ENCODE assay signal across 14 cellular contexts in the genomic region with DNA sequence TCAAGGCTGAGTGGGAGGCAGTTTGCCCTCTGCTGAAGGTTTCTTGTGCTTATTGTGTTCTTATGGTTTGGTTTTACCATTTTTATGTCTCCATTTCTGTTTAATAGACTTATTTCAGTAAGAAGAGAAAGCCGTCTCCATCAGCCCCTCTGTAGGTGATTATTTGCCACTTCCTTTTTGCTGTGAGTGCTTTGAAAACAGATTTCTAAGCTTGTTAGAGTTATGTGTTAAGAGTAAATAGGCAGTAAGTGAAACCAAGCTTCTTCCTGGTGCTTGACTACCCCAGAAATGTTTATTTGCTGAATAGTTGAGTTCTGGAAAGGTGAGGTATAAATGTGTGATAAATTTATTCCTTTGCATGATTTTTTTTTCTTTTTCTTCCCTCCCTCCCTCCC.
DNase-seq lines count a peak whose midpoint lies in the region; ATAC-seq and TF ChIP-seq lines count a peak whose summit lies in the region.
"Had no signal": no experiment of that assay in that cellular context is flagged by ENCODE, and none has a peak within 500 bp of the region (broad histone marks: within the 10 kb centered on the region; RNA-seq: fewer than 3 reads in every experiment).

No MANE protein-coding gene starts in this region.

- H3K4me1 ChIP-seq in A673 (ENCODE audit: insufficient read depth, low read length, poor library complexity, severe bottlenecking): peaks cover 67% of the 10 kb centered on the region
- peaks cover 63% of the 10 kb centered on the region for H3K4me1 ChIP-seq in GM23248 (ENCODE audit: insufficient read depth)

- H3K36me3 ChIP-seq in A673 (ENCODE audit: insufficient read depth, low read length, poor library complexity, severe bottlenecking): no peaks in the 10 kb centered on the region
- H3K36me3 ChIP-seq in GM23248 (ENCODE audit: low read depth): no peaks in the 10 kb centered on the region
- H3K36me3 ChIP-seq: gastrocnemius medialis had no signal

- H3K36me3 Mint-ChIP-seq in activated naive CD8-positive, alpha-beta T cell treated with anti-CD3 and anti-CD28 coated beads, Interleukin-2, amount 10 ng/mL, durations not matched to agents 7 days and 5 days: no peaks in the 10 kb centered on the region
- no peaks in the 10 kb centered on the region for H3K36me3 Mint-ChIP-seq in naive thymus-derived CD8-positive, alpha-beta T cell

- H3K27ac ChIP-seq in A673 (ENCODE audit: low read depth, low read length, poor library complexity, severe bottlenecking): peak overlapping the region; percentile 76
- peak overlapping the region; percentile 75 for H3K27ac ChIP-seq in GM23248
- H3K27ac ChIP-seq: gastrocnemius medialis had no signal

- H3K4me1 Mint-ChIP-seq in activated naive CD8-positive, alpha-beta T cell treated with anti-CD3 and anti-CD28 coated beads, Interleukin-2, amount 10 ng/mL, durations not matched to agents 7 days and 5 days: peaks cover 25% of the 10 kb centered on the region
- H3K4me1 Mint-ChIP-seq in naive thymus-derived CD8-positive, alpha-beta T cell: peaks cover 29 to 67% (median 60%) of the 10 kb centered on the region in 4 donors

- no peaks in the 10 kb centered on the region for H3K27me3 Mint-ChIP-seq in activated naive CD8-positive, alpha-beta T cell treated with anti-CD3 and anti-CD28 coated beads, Interleukin-2, amount 10 ng/mL, durations not matched to agents 7 days and 5 days
- no peaks in the 10 kb centered on the region for H3K27me3 Mint-ChIP-seq in naive thymus-derived CD8-positive, alpha-beta T cell

- no peak for ATAC-seq in activated naive CD8-positive, alpha-beta T cell treated with anti-CD3 and anti-CD28 coated beads, Interleukin-2, amount 10 ng/mL, durations not matched to agents 7 days and 5 days (ENCODE audit: low read depth)
- ATAC-seq in naive thymus-derived CD8-positive, alpha-beta T cell: peak in 1 of 2 donors; percentile 42
- ATAC-seq in GM21786 (IDR thresholded peaks at IDR 0.05; ENCODE audit: unreplicated experiment) (no peak), GM21360 (IDR thresholded peaks at IDR 0.05; ENCODE audit: unreplicated experiment) (no peak), HG03439 (IDR thresholded peaks at IDR 0.05; ENCODE audit: unreplicated experiment) (no peak)
- ATAC-seq: gastrocnemius medialis had no signal

- intact Hi-C loops in A673 (cut with micrococcal nuclease; ENCODE audit: unreplicated experiment): no loop called here

- H2AFZ ChIP-seq in GM23248: no peak overlapping the region; the same call in none of the 2 replicates

- H3F3A ChIP-seq in GM23248 (ENCODE audit: insufficient read depth): peaks cover 80% of the 10 kb centered on the region

- H3K9me2 ChIP-seq in GM23248 (ENCODE audit: insufficient read depth): no peaks in the 10 kb centered on the region

- H3K9ac ChIP-seq in GM23248: peak overlapping the region; percentile 55

- H3K9me3 ChIP-seq in A673 (ENCODE audit: low read depth, low read length, poor library complexity, severe bottlenecking) (no peaks in the 10 kb centered on the region), GM23248 (ENCODE audit: low read depth) (no peaks in the 10 kb centered on the region)
- H3K9me3 ChIP-seq: gastrocnemius medialis had no signal

- H3K4me2 ChIP-seq in GM23248 (ENCODE audit: unreplicated experiment): peak overlapping the region; percentile 70

- H3K4me3 ChIP-seq in A673 (ENCODE audit: low read depth, low read length, poor library complexity, severe bottlenecking): peak overlapping the region; percentile 11
- H3K4me3 ChIP-seq in GM23248: peak overlapping the region; percentile 39
- H3K4me3 ChIP-seq: gastrocnemius medialis had no signal

- H4K20me1 ChIP-seq in GM23248 (ENCODE audit: insufficient read depth): no peaks in the 10 kb centered on the region

- peak overlapping the region; percentile 29 for H3K27ac Mint-ChIP-seq in activated naive CD8-positive, alpha-beta T cell treated with anti-CD3 and anti-CD28 coated beads, Interleukin-2, amount 10 ng/mL, durations not matched to agents 7 days and 5 days
- H3K27ac Mint-ChIP-seq in naive thymus-derived CD8-positive, alpha-beta T cell: peak overlapping the region in 8 of 10 donors; percentile 19 to 81 (median 68)

- DNase-seq in A673 (ENCODE audit: low spot score): peak; percentile 41
- DNase-seq in GM23248: no peak
- DNase-seq in activated naive CD8-positive, alpha-beta T cell treated with anti-CD3 and anti-CD28 coated beads, Interleukin-2, amount 10 ng/mL, durations not matched to agents 7 days and 5 days: no peak
- peak in 1 of 10 donors; percentile 25 for DNase-seq in naive thymus-derived CD8-positive, alpha-beta T cell
- no peak for DNase-seq in UCSD-AML1 (lab: John Stamatoyannopoulos, UW; ENCODE audit: unreplicated experiment)
- DNase-seq: effector CD8-positive, alpha-beta T cell; gastrocnemius medialis; NCI-H1436 treated with DMSO at 0.1 percent for 48 hours; NCI-H510A; RPMI8226; stimulated activated CD4-positive, alpha-beta T cell treated with anti-CD3 and anti-CD28 coated beads, Interleukin-2, amount 100 ng/mL, for 24 hours had no signal

- in situ Hi-C loops in GM23248 (cut with MboI): no loop called here

- no peaks in the 10 kb centered on the region for H3K27me3 ChIP-seq in A673 (replicated peaks; ENCODE audit: insufficient read depth, low read depth, low read length, poor library complexity)
- no peaks in the 10 kb centered on the region for H3K27me3 ChIP-seq in GM23248 (replicated peaks; ENCODE audit: insufficient read depth)
- H3K27me3 ChIP-seq: gastrocnemius medialis had no signal

- CTCF ChIA-PET in A673 (lab: Charles Lee): interaction anchor here (0.6 to 1.3 kb wide), 3 partner anchors 10 to 222 kb away, joined by 3 to 4 read pairs (median 3); no protein-coding TSS in a partner anchor

- no TSS peak for BruUV-seq in A673 (replicated peaks; lab: Mats Ljungman, UMichigan)

- POLR2A ChIA-PET in A673 (lab: Charles Lee; ENCODE audit: low non-redundant PET): no interaction called here
- POLR2A ChIA-PET in activated naive CD8-positive, alpha-beta T cell treated with anti-CD3 and anti-CD28 coated beads, Interleukin-2, amount 10 ng/mL, durations not matched to agents 7 days and 5 days (lab: Charles Lee): no interaction called here
- POLR2A ChIA-PET in naive thymus-derived CD8-positive, alpha-beta T cell (lab: Charles Lee): interaction anchor here (0.7 kb wide), 1 partner anchor 12 kb away, joined by 3 read pairs; no protein-coding TSS in a partner anchor

- no peak for TF ChIP-seq CTCF in A673 (conservative IDR thresholded peaks at IDR 0.05; ENCODE audit: low read depth, low read length)

- H3K79me2 ChIP-seq in GM23248 (ENCODE audit: insufficient read depth): peaks cover 91% of the 10 kb centered on the region

- WGBS in GM23248 (ENCODE audit: low coverage in 1 of 2, low lambda C conversion rate in 2 of 2, missing lambda C conversion rate in 2 of 2), 2 experiments: 21 to 29% methylated on average over 1 of the region's 1 CpG

- H3K4me3 Mint-ChIP-seq in activated naive CD8-positive, alpha-beta T cell treated with anti-CD3 and anti-CD28 coated beads, Interleukin-2, amount 10 ng/mL, durations not matched to agents 7 days and 5 days: no peak overlapping the region
- H3K4me3 Mint-ChIP-seq in naive thymus-derived CD8-positive, alpha-beta T cell: peak overlapping the region in 5 of 10 donors; percentile 23 to 60 (median 27)

- H3K9me3 Mint-ChIP-seq in activated naive CD8-positive, alpha-beta T cell treated with anti-CD3 and anti-CD28 coated beads, Interleukin-2, amount 10 ng/mL, durations not matched to agents 7 days and 5 days: no peaks in the 10 kb centered on the region
- no peaks in the 10 kb centered on the region for H3K9me3 Mint-ChIP-seq in naive thymus-derived CD8-positive, alpha-beta T cell
